23 cellular contexts compared by ENCODE assay signal in the genomic region with DNA sequence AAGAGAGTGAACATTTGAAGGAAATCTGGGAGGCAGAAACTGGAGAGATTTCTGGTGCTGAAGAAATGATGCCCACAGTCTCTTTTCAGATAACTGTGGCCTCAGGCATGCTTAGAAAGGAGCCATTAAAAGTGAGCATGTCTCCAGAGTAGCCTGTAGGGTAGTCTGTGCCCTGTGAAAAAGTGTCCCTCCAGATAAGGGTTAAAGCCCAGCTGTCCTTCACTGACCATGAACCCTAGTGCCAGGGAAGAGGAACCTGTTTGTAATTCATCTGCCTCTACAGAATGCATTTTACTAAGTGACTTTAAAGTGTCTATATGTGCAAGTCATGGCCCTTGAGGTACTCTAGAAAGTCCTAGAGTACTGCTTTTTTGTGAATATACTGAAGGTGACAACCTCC.
"Had no signal": no experiment of that assay in that cellular context is flagged by ENCODE, and none has a peak within 500 bp of the region (broad histone marks: within the 10 kb centered on the region; RNA-seq: fewer than 3 reads in every experiment).

No MANE protein-coding gene starts in this region.

- ATAC-seq: Panc1, PC-3 had no signal

- H3K9me3 ChIP-seq: SK-N-SH had no signal

- FAIRE-seq: HTR-8/SVneo had no signal

- DNase-seq: Kasumi-1, MM.1S, NCI-H1092 treated with DMSO at 0.1 percent for 48 hours, NCI-H1436, NCI-H187, NCI-H2029, NCI-H2081 treated with DMSO at 0.1 percent for 48 hours, NCI-H2171, NCI-H226, NCI-H446, NCI-H510A, NCI-H524 treated with DMSO at 0.1 percent for 48 hours, NCI-H69, NCI-H774, PC-3, SHP77, SK-N-SH, SW 1271 had no signal

- H3K9ac ChIP-seq: KMS-11, SK-N-SH had no signal

- H3K27ac ChIP-seq: HL-60, KMS-11, RWPE1 had no signal

- H3K4me2 ChIP-seq: KMS-11, SK-N-SH had no signal
